In genomic region chr18:54261894-54262293, GRCh38 we compare ENCODE assay signal across 8 cellular contexts. TPM values are rescaled to one million over a fixed set of nuclear protein-coding genes. Genes with fewer than 3 reads are reported as not detected.
DNase-seq lines count a peak whose midpoint lies in the region; ATAC-seq and TF ChIP-seq lines count a peak whose summit lies in the region.

No MANE protein-coding gene starts in this region.

- no peaks in the 10 kb centered on the region for H3K9me3 ChIP-seq in osteoblast (ENCODE audit: low read depth, low read length)

- H3K36me3 ChIP-seq in osteoblast (ENCODE audit: insufficient read depth, low read length) = no peaks in the 10 kb centered on the region

- peak; percentile 63 for ATAC-seq in GM19438 (IDR thresholded peaks at IDR 0.05; ENCODE audit: low read depth, unreplicated experiment)
- peak; percentile 78 for ATAC-seq in HG03432 (IDR thresholded peaks at IDR 0.05; ENCODE audit: unreplicated experiment)

- H3K4me3 Mint-ChIP-seq in activated naive CD4-positive, alpha-beta T cell treated with anti-CD3 and anti-CD28 coated beads, Interleukin-2, amount 50 U/mL, for 24 hours = no peak overlapping the region

- H3K4me3 ChIP-seq in osteoblast (ENCODE audit: insufficient read depth, low read length) = no peak overlapping the region

- H3K27me3 Mint-ChIP-seq in activated naive CD4-positive, alpha-beta T cell treated with anti-CD3 and anti-CD28 coated beads, Interleukin-2, amount 50 U/mL, for 24 hours = no peaks in the 10 kb centered on the region

- no peaks in the 10 kb centered on the region for H3K36me3 Mint-ChIP-seq in activated naive CD4-positive, alpha-beta T cell treated with anti-CD3 and anti-CD28 coated beads, Interleukin-2, amount 50 U/mL, for 24 hours

- H3K27me3 ChIP-seq in osteoblast (ENCODE audit: insufficient read depth, low read length) = no peaks in the 10 kb centered on the region

- no peaks in the 10 kb centered on the region for H3K79me2 ChIP-seq in osteoblast (ENCODE audit: insufficient read depth, low read length)

- H2AFZ ChIP-seq in osteoblast (ENCODE audit: low read length) = no peak overlapping the region

- no peaks in the 10 kb centered on the region for H4K20me1 ChIP-seq in osteoblast (ENCODE audit: insufficient read depth, low read length)

- H3K4me1 ChIP-seq in osteoblast (ENCODE audit: insufficient read depth, low read length) = peaks cover 6% of the 10 kb centered on the region

- DNase-seq in Ammon's horn (ENCODE audit: low spot score) = peak; percentile 55
- no peak for DNase-seq in HPDE6-E6E7 (ENCODE audit: extremely low spot score)
- DNase-seq in effector CD4-positive, alpha-beta T cell = no peak
- DNase-seq in activated gamma-delta T cell treated with Interleukin-2 at 50 U/mL for 16 hours = no peak
- no peak for DNase-seq in osteoblast (ENCODE audit: insufficient read length, low spot score, missing footprints)

- H3K4me2 ChIP-seq in osteoblast (ENCODE audit: insufficient read depth, low read length) = no peak overlapping the region

- peak overlapping the region; percentile 75 for H3K27ac Mint-ChIP-seq in activated naive CD4-positive, alpha-beta T cell treated with anti-CD3 and anti-CD28 coated beads, Interleukin-2, amount 50 U/mL, for 24 hours

- H3K27ac ChIP-seq in osteoblast (ENCODE audit: low read depth, low read length) = no peak overlapping the region

- peaks cover 27% of the 10 kb centered on the region for H3K4me1 Mint-ChIP-seq in activated naive CD4-positive, alpha-beta T cell treated with anti-CD3 and anti-CD28 coated beads, Interleukin-2, amount 50 U/mL, for 24 hours

- no peaks in the 10 kb centered on the region for H3K9me3 Mint-ChIP-seq in activated naive CD4-positive, alpha-beta T cell treated with anti-CD3 and anti-CD28 coated beads, Interleukin-2, amount 50 U/mL, for 24 hours

- TF ChIP-seq CTCF in osteoblast (IDR thresholded peaks at IDR 0.05; ENCODE audit: extremely low read depth, low read depth, low read length) = no peak

RNA-seq across cellular contexts. Expression of gene POLI, which starts 7.4 kb away (rescaled TPM):
- total RNA-seq in osteoblast = 34.0 and 39.8 TPM in 2 replicates

RNA-seq across cellular contexts. Expression of gene MBD2, which starts 37.4 kb away (rescaled TPM):
- 23.9 and 31.5 TPM in 2 replicates for total RNA-seq in osteoblast
